Comparison of ENCODE assay signal across 21 cellular contexts in genomic region chr11:42543844-42544243, GRCh38.
DNase-seq lines count a peak whose midpoint lies in the region; ATAC-seq, FAIRE-seq and TF ChIP-seq lines count a peak whose summit lies in the region.
"Had no signal": no experiment of that assay in that cellular context is flagged by ENCODE, and none has a peak within 500 bp of the region (broad histone marks: within the 10 kb centered on the region; RNA-seq: fewer than 3 reads in every experiment).

No MANE protein-coding gene starts in this region.

- H3K79me2 ChIP-seq in HepG2 (ENCODE audit: insufficient read depth, low read length): no peaks in the 10 kb centered on the region

- ATAC-seq in HepG2 (no peak), right lobe of liver (no peak), GM21447 (IDR thresholded peaks at IDR 0.05; ENCODE audit: unreplicated experiment) (no peak)
- ATAC-seq: HCT116 had no signal

- peaks cover 4% of the 10 kb centered on the region for H3K4me1 Mint-ChIP-seq in mesothelial cell of epicardium
- H3K4me1 Mint-ChIP-seq: CD4-positive, alpha-beta memory T cell had no signal

- TF ChIP-seq RAD21 in HepG2 (CRISPR knock-in tag; IDR thresholded peaks at IDR 0.05): no peak

- H3K4me3 Mint-ChIP-seq in mesothelial cell of epicardium: no peak overlapping the region
- H3K4me3 Mint-ChIP-seq: CD4-positive, alpha-beta memory T cell had no signal

- H3K9ac ChIP-seq in HepG2 (ENCODE audit: insufficient read depth, low read depth, low read length): no peak overlapping the region

- no TSS peak for BruUV-seq in HepG2 (replicated peaks; lab: Mats Ljungman, UMichigan)

- H3K9me3 ChIP-seq in HepG2 (ENCODE audit: low read length) (no peaks in the 10 kb centered on the region; the same call in 1 of the 2 replicates), right lobe of liver (no peaks in the 10 kb centered on the region)
- H3K9me3 ChIP-seq: BE2C had no signal

- peak overlapping the region; percentile 68 for H3K27ac Mint-ChIP-seq in mesothelial cell of epicardium
- H3K27ac Mint-ChIP-seq: CD4-positive, alpha-beta memory T cell had no signal

- POLR2A ChIA-PET in HepG2 (lab: Yijun Ruan, JAX): no interaction called here

- no peak for FAIRE-seq in HepG2 (lab: Jason Lieb, UNC)
- FAIRE-seq: A204.1, D721Med, G401.6, GM12891, GM19239 had no signal

- H3K9me3 Mint-ChIP-seq in mesothelial cell of epicardium: peaks cover 8% of the 10 kb centered on the region

- no peak overlapping the region for H3K27ac ChIP-seq in HepG2 (ENCODE audit: extremely low read length, insufficient read depth, low read length)
- no peak overlapping the region for H3K27ac ChIP-seq in right lobe of liver
- H3K27ac ChIP-seq in epithelial cell of prostate: peak overlapping the region; percentile 29
- H3K27ac ChIP-seq: C4-2B, HL-60 had no signal

- TF ChIP-seq CTCF in HepG2 (CRISPR knock-in tag; IDR thresholded peaks at IDR 0.05) (no peak), right lobe of liver (IDR thresholded peaks at IDR 0.05) (no peak), mesothelial cell of epicardium (IDR thresholded peaks at IDR 0.05; ENCODE audit: unreplicated experiment) (no peak)

- H3K36me3 Mint-ChIP-seq in mesothelial cell of epicardium: no peaks in the 10 kb centered on the region
- H3K36me3 Mint-ChIP-seq: CD4-positive, alpha-beta memory T cell had no signal

- TF ChIP-seq POLR2A in HepG2 (IDR thresholded peaks at IDR 0.05; ENCODE audit: insufficient read depth in 1 of 2, low read depth in 2 of 2, low read length in 2 of 2): no peak
- TF ChIP-seq POLR2A in right lobe of liver (IDR thresholded peaks at IDR 0.05): no peak

- H3K27me3 Mint-ChIP-seq in mesothelial cell of epicardium (ENCODE audit: low read depth): no peaks in the 10 kb centered on the region
- H3K27me3 Mint-ChIP-seq: CD4-positive, alpha-beta memory T cell had no signal

- H3K27me3 ChIP-seq in HepG2 (ENCODE audit: control insufficient read depth in 1 of 2, insufficient read depth in 2 of 2, low read length in 2 of 2) (no peaks in the 10 kb centered on the region), right lobe of liver (no peaks in the 10 kb centered on the region)
- H3K27me3 ChIP-seq: BE2C had no signal

- intact Hi-C loops in HepG2 (cut with micrococcal nuclease; ENCODE audit: unreplicated experiment): no loop called here
- intact Hi-C loops in right lobe of liver (cut with DNase I): no loop called here

- TF ChIP-seq EP300 in HepG2 (IDR thresholded peaks at IDR 0.05; ENCODE audit: low read depth in 2 of 2, low read length in 2 of 2): no peak
- TF ChIP-seq EP300 in HepG2 (CRISPR knock-in tag; IDR thresholded peaks at IDR 0.05; ENCODE audit: borderline replicate concordance): no peak

- H2AFZ ChIP-seq in HepG2 (ENCODE audit: low read length): no peak overlapping the region

- H3K4me1 ChIP-seq in HepG2 (ENCODE audit: insufficient read depth, low read length): no peaks in the 10 kb centered on the region
- no peaks in the 10 kb centered on the region for H3K4me1 ChIP-seq in right lobe of liver
- H3K4me1 ChIP-seq: BE2C had no signal

- no peak for DNase-seq in HepG2 (ENCODE audit: low spot score)
- DNase-seq in right lobe of liver: no peak
- no peak for DNase-seq in epithelial cell of prostate (ENCODE audit: low read depth, low spot score)
- no peak for DNase-seq in mesothelial cell of epicardium (ENCODE audit: low spot score in 2 of 2, unreplicated experiment in 2 of 2)
- DNase-seq in kidney tubule cell (ENCODE audit: low spot score): no peak
- DNase-seq in COLO668 (lab: John Stamatoyannopoulos, UW; ENCODE audit: unreplicated experiment): no peak
- DNase-seq: BE2C; CD4-positive, alpha-beta memory T cell; COR-L47; DMS153; DMS79 treated with DMSO at 0.1 percent for 48 hours; EL had no signal

- WGBS in HepG2 (ENCODE audit: low lambda C conversion rate): 0% methylated on average over 1 of the region's 1 CpG
- 16% methylated on average over 1 of the region's 1 CpG for WGBS in right lobe of liver (ENCODE audit: insufficient coverage, low coverage, low lambda C conversion rate, missing lambda C conversion rate)

- H4K20me1 ChIP-seq in HepG2 (ENCODE audit: insufficient read depth, low read length): no peaks in the 10 kb centered on the region

- H3K4me3 ChIP-seq in HepG2 (replicated peaks in 1 of 3; ENCODE audit: insufficient read depth in 1 of 3, low read depth in 2 of 3, low read length in 3 of 3) (no peak overlapping the region), right lobe of liver (no peak overlapping the region)

- no peaks in the 10 kb centered on the region for H3K36me3 ChIP-seq in HepG2 (replicated peaks in 1 of 2; ENCODE audit: control insufficient read depth in 1 of 2, insufficient read depth in 2 of 2, low read length in 2 of 2)
- no peaks in the 10 kb centered on the region for H3K36me3 ChIP-seq in right lobe of liver
- H3K36me3 ChIP-seq: BE2C had no signal

- in situ Hi-C loops in HepG2 (cut with HindIII; ENCODE audit: extremely low pct_ligation_motif_present, low pct_unique_long_range_greater_than_20kb): no loop called here

- H3K4me2 ChIP-seq in HepG2 (ENCODE audit: low read depth, low read length): no peak overlapping the region

- CTCF ChIA-PET in HepG2 (lab: Yijun Ruan, JAX; ENCODE audit: low intra/inter-chr PET ratio, low total read pairs): no interaction called here

TF ChIP-seq in HepG2, 621 proteins besides CTCF, POLR2A, EP300 and RAD21:
- TF ChIP-seq MAFK (conservative IDR thresholded peaks at IDR 0.05 in 1 of 2, IDR thresholded peaks at IDR 0.05 in 1 of 2; ENCODE audit: low read length in 2 of 2) (peak; percentile 67 to 85), MAFF (IDR thresholded peaks at IDR 0.05; ENCODE audit: low read depth, low read length) (peak; percentile 83), EHMT2 (IDR thresholded peaks at IDR 0.05; ENCODE audit: borderline replicate concordance, low read depth, low read length) (no peak)
